Comparison of ENCODE assay signal across 8 cellular contexts in the genomic region with DNA sequence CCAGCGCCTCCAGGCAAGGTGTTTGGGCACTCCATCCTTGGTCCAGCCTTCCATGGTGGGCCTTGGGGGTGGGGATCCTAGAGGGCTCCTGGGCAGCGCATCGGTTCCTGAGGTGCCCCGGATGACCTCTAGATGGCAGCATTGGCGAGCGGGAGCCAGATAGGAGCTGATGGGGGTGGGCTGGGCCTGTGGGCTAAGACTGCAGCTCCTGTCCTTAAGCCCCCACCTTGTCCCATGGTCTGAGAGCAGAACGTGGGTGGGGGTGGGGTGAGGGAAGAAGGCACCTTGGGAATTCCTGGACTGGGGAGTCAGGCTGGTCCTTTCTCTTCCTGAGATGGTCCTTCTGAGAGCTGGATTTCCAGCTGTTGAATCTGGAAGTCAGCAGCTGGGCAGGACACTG.
DNase-seq lines count a peak whose midpoint lies in the region; ATAC-seq, FAIRE-seq and TF ChIP-seq lines count a peak whose summit lies in the region.

No MANE protein-coding gene starts in this region.

- no peak overlapping the region for H3K4me3 Mint-ChIP-seq in activated naive CD8-positive, alpha-beta T cell treated with anti-CD3 and anti-CD28 coated beads, Interleukin-2, amount 10 ng/mL, durations not matched to agents 7 days and 5 days

- 0 to 5% (median 2%) methylated on average over 5 to 7 of the region's 7 CpGs for WGBS in spleen, 5 donors

- H3K4me1 ChIP-seq in spleen: no peaks in the 10 kb centered on the region

- H3K27me3 ChIP-seq in spleen (replicated peaks in 1 of 7): peaks cover 0 to 58% (median 14%) of the 10 kb centered on the region in 7 donors

- no peak for TF ChIP-seq POLR2A in spleen (IDR thresholded peaks at IDR 0.05)

- POLR2A ChIA-PET in activated naive CD8-positive, alpha-beta T cell treated with anti-CD3 and anti-CD28 coated beads, Interleukin-2, amount 10 ng/mL, durations not matched to agents 7 days and 5 days (lab: Charles Lee): no interaction called here

- peaks cover 17% of the 10 kb centered on the region for H3K27me3 Mint-ChIP-seq in activated naive CD8-positive, alpha-beta T cell treated with anti-CD3 and anti-CD28 coated beads, Interleukin-2, amount 10 ng/mL, durations not matched to agents 7 days and 5 days

- H3K27ac Mint-ChIP-seq in activated naive CD8-positive, alpha-beta T cell treated with anti-CD3 and anti-CD28 coated beads, Interleukin-2, amount 10 ng/mL, durations not matched to agents 7 days and 5 days: no peak overlapping the region

- H3K27ac ChIP-seq in spleen: no peak overlapping the region

- no peaks in the 10 kb centered on the region for H3K9me3 Mint-ChIP-seq in activated naive CD8-positive, alpha-beta T cell treated with anti-CD3 and anti-CD28 coated beads, Interleukin-2, amount 10 ng/mL, durations not matched to agents 7 days and 5 days

- in situ Hi-C loops in SK-MEL-5 (cut with HindIII; ENCODE audit: low pct_unique_long_range_greater_than_20kb, low sequenced_read_pairs): no loop called here

- DNase-seq in DMS114 treated with DMSO at 0.1 percent for 48 hours (lab: John Stamatoyannopoulos, UW; ENCODE audit: unreplicated experiment): peak; percentile 49
- DNase-seq in Jurkat, Clone E6-1 (ENCODE audit: low read depth, low spot score): peak; percentile 18
- peak; percentile 69 for DNase-seq in SK-MEL-5 (ENCODE audit: low read depth, low spot score)
- peak; percentile 63 for DNase-seq in activated naive CD8-positive, alpha-beta T cell treated with anti-CD3 and anti-CD28 coated beads, Interleukin-2, amount 10 ng/mL, durations not matched to agents 7 days and 5 days
- peak; percentile 82 for DNase-seq in hepatic stellate cell (ENCODE audit: low spot score)
- DNase-seq in spleen: peak; percentile 85
- DNase-seq in RCC 7860 (ENCODE audit: low spot score): no peak

- FAIRE-seq in RCC 7860 (lab: Jason Lieb, UNC): no peak

- H3K9me3 ChIP-seq in spleen: no peaks in the 10 kb centered on the region

- ATAC-seq in activated naive CD8-positive, alpha-beta T cell treated with anti-CD3 and anti-CD28 coated beads, Interleukin-2, amount 10 ng/mL, durations not matched to agents 7 days and 5 days (ENCODE audit: low read depth): no peak
- ATAC-seq in HG03354 (IDR thresholded peaks at IDR 0.05; ENCODE audit: poor library complexity, severe bottlenecking, unreplicated experiment): no peak

- intact Hi-C loops in spleen (cut with DNase I; ENCODE audit: low total_unique reads): no loop called here

- H3K36me3 Mint-ChIP-seq in activated naive CD8-positive, alpha-beta T cell treated with anti-CD3 and anti-CD28 coated beads, Interleukin-2, amount 10 ng/mL, durations not matched to agents 7 days and 5 days: no peaks in the 10 kb centered on the region

- H3K4me3 ChIP-seq in Jurkat, Clone E6-1 (ENCODE audit: low read length): no peak overlapping the region
- no peak overlapping the region for H3K4me3 ChIP-seq in spleen

- H3K36me3 ChIP-seq in spleen: no peaks in the 10 kb centered on the region

- peak; percentile 41 to 86 (median 64) for TF ChIP-seq CTCF in spleen (IDR thresholded peaks at IDR 0.05 in 8 of 11, conservative IDR thresholded peaks at IDR 0.05 in 3 of 11)

- no peaks in the 10 kb centered on the region for H3K4me1 Mint-ChIP-seq in activated naive CD8-positive, alpha-beta T cell treated with anti-CD3 and anti-CD28 coated beads, Interleukin-2, amount 10 ng/mL, durations not matched to agents 7 days and 5 days
